ENCODE assay signal across 23 cellular contexts in the genomic region with DNA sequence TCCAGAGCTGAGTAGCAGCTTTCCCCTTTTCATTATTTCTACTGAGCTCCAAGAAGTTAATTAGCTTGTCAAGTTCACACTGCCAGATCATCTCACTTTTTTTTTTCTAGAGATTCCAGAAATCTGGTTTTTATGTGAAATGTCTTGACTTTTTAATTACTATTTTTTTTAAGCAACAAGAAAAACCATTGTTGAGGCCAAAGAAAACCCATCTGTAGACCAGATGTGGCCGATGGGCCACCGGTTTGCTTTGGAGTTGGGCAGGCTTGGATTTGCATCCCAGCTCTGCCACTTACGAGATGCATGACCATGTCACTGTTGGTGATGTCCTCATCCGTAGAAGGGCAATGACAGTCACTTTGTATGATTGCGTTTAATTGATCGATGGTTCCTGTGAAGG. TPM values are rescaled to one million over a fixed set of nuclear protein-coding genes. Genes with fewer than 3 reads are reported as not detected.
DNase-seq lines count a peak whose midpoint lies in the region; ATAC-seq, FAIRE-seq and TF ChIP-seq lines count a peak whose summit lies in the region.
"Had no signal": no experiment of that assay in that cellular context is flagged by ENCODE, and none has a peak within 500 bp of the region (broad histone marks: within the 10 kb centered on the region; RNA-seq: fewer than 3 reads in every experiment).

No MANE protein-coding gene starts in this region.

- no peak overlapping the region for H3K27ac Mint-ChIP-seq in nephron progenitor cell
- H3K27ac Mint-ChIP-seq: CD4-positive, alpha-beta T cell; CD8-positive, alpha-beta memory T cell; GM23338 had no signal

- no peak for DNase-seq in SK-N-SH
- peak; percentile 22 for DNase-seq in fibroblast of gingiva (ENCODE audit: low read depth)
- no peak for DNase-seq in DMS79 (lab: John Stamatoyannopoulos, UW)
- no peak for DNase-seq in T-helper 2 cell
- DNase-seq in nephron progenitor cell = no peak
- DNase-seq: AML-193; BE2C; CD4-positive, alpha-beta T cell; CD8-positive, alpha-beta memory T cell; DMS 273 treated with DMSO at 0.1 percent for 48 hours; DMS79 treated with DMSO at 0.1 percent for 48 hours; GF-D8 had no signal

- H3K4me1 ChIP-seq in SK-N-SH (ENCODE audit: control insufficient read depth in 1 of 2, insufficient read depth in 2 of 2, low read depth in 1 of 2, low read length in 1 of 2) = no peaks in the 10 kb centered on the region
- H3K4me1 ChIP-seq: BE2C, HAP-1 had no signal

- H3K27ac ChIP-seq in SK-N-SH (ENCODE audit: low read depth in 2 of 2, low read length in 1 of 2) = no peak overlapping the region
- H3K27ac ChIP-seq: 22Rv1; BLaER1 treated with 17β-estradiol and CSF1 and Interleukin-3, amounts not matched to agents 10 nM and 100 nM had no signal

- POLR2A ChIA-PET in SK-N-SH (lab: Yijun Ruan, JAX) = no interaction called here

- H3K36me3 ChIP-seq in SK-N-SH (replicated peaks in 1 of 2; ENCODE audit: control insufficient read depth in 1 of 2, insufficient read depth in 2 of 2, low read length in 1 of 2) = no peaks in the 10 kb centered on the region
- H3K36me3 ChIP-seq: BE2C; BLaER1 treated with 17β-estradiol and CSF1 and Interleukin-3, amounts not matched to agents 10 nM and 100 nM; HAP-1 had no signal

- H3K36me3 Mint-ChIP-seq in nephron progenitor cell (ENCODE audit: low read depth) = no peaks in the 10 kb centered on the region
- H3K36me3 Mint-ChIP-seq: CD14-positive monocyte; CD8-positive, alpha-beta memory T cell had no signal

- CTCF ChIA-PET in SK-N-SH (lab: Yijun Ruan, JAX) = interaction anchor here (0.6 kb wide), 1 partner anchor 9 kb away, joined by 3 read pairs; no protein-coding TSS in a partner anchor

- H3K27me3 ChIP-seq in SK-N-SH (ENCODE audit: insufficient read depth) = no peaks in the 10 kb centered on the region
- H3K27me3 ChIP-seq: BE2C; BLaER1 treated with 17β-estradiol and CSF1 and Interleukin-3, amounts not matched to agents 10 nM and 100 nM had no signal

- no peaks in the 10 kb centered on the region for H3K27me3 Mint-ChIP-seq in nephron progenitor cell (ENCODE audit: low read depth, poor library complexity)
- H3K27me3 Mint-ChIP-seq: CD4-positive, alpha-beta T cell had no signal

- H3K9me2 ChIP-seq in SK-N-SH = no peaks in the 10 kb centered on the region

- no peak overlapping the region for H3K9ac ChIP-seq in SK-N-SH
- H3K9ac ChIP-seq: BLaER1 treated with 17β-estradiol and CSF1 and Interleukin-3, amounts not matched to agents 10 nM and 100 nM had no signal

- H3K4me3 ChIP-seq in SK-N-SH (ENCODE audit: low read depth in 2 of 2, low read length in 1 of 2) = no peak overlapping the region
- H3K4me3 ChIP-seq: BLaER1 treated with 17β-estradiol and CSF1 and Interleukin-3, amounts not matched to agents 10 nM and 100 nM; GM23338; HAP-1 had no signal

- H3K4me2 ChIP-seq in SK-N-SH = no peak overlapping the region
- H3K4me2 ChIP-seq: BLaER1 treated with 17β-estradiol and CSF1 and Interleukin-3, amounts not matched to agents 10 nM and 100 nM; GM23338 had no signal

- no peak for TF ChIP-seq EP300 in SK-N-SH (IDR thresholded peaks at IDR 0.05; ENCODE audit: borderline replicate concordance in 1 of 2, low read depth in 1 of 2, low read length in 1 of 2)

- no peak for ATAC-seq in SK-N-SH treated with all-trans-retinoic acid at 6 μM for 48 hours
- ATAC-seq in GM21619 (IDR thresholded peaks at IDR 0.05; ENCODE audit: unreplicated experiment) = no peak
- ATAC-seq: GM23338 had no signal

- 51% methylated on average over 6 of the region's 6 CpGs for WGBS in SK-N-SH (ENCODE audit: low lambda C conversion rate)

- H4K20me1 ChIP-seq in SK-N-SH (ENCODE audit: insufficient read depth) = no peaks in the 10 kb centered on the region
- H4K20me1 ChIP-seq: BLaER1 treated with 17β-estradiol and CSF1 and Interleukin-3, amounts not matched to agents 10 nM and 100 nM had no signal

- TF ChIP-seq CTCF in SK-N-SH (IDR thresholded peaks at IDR 0.05) (no peak), nephron progenitor cell (IDR thresholded peaks at IDR 0.05) (no peak)

- TF ChIP-seq RAD21 in SK-N-SH (IDR thresholded peaks at IDR 0.05; ENCODE audit: low read length) = no peak

- H3K9me3 Mint-ChIP-seq in nephron progenitor cell = peaks cover 21% of the 10 kb centered on the region

- no peaks in the 10 kb centered on the region for H3F3A ChIP-seq in SK-N-SH (replicated peaks; ENCODE audit: insufficient read depth)

- no peak overlapping the region for H3K4me3 Mint-ChIP-seq in nephron progenitor cell
- H3K4me3 Mint-ChIP-seq: CD14-positive monocyte; CD4-positive, alpha-beta T cell; CD8-positive, alpha-beta memory T cell; GM23338 had no signal

- H3K9me3 ChIP-seq in SK-N-SH = no peaks in the 10 kb centered on the region
- H3K9me3 ChIP-seq: BE2C, HAP-1 had no signal

- H2AFZ ChIP-seq in SK-N-SH (ENCODE audit: low read depth) = no peak overlapping the region
- H2AFZ ChIP-seq: GM23338 had no signal

- peak; percentile 94 for FAIRE-seq in endometrium (lab: Jason Lieb, UNC)
- FAIRE-seq: D721Med, GM12892, H54 had no signal

- peaks cover 5% of the 10 kb centered on the region for H3K4me1 Mint-ChIP-seq in nephron progenitor cell
- H3K4me1 Mint-ChIP-seq: CD14-positive monocyte, GM23338 had no signal

- no peaks in the 10 kb centered on the region for H3K79me2 ChIP-seq in SK-N-SH (ENCODE audit: insufficient read depth)

TF ChIP-seq in SK-N-SH treated with all-trans-retinoic acid at 6 μM for 48 hours, 23 proteins besides CTCF, POLR2A, EP300 and RAD21:
- TF ChIP-seq TCF4 (CRISPR knock-in tag; IDR thresholded peaks at IDR 0.05; ENCODE audit: borderline replicate concordance) (0 out of 2 replicates have a peak, but pooled peaks have one; percentile 24), ARNTL (CRISPR knock-in tag; IDR thresholded peaks at IDR 0.05; ENCODE audit: borderline replicate concordance, low read depth) (no peak)

TF ChIP-seq in SK-N-SH, 30 proteins besides CTCF, POLR2A, EP300 and RAD21:
- TF ChIP-seq MEF2A (IDR thresholded peaks at IDR 0.05; ENCODE audit: borderline replicate concordance, low read depth) = no peak

RNA-seq across cellular contexts. Expression of gene MRTFB, which starts 34.2 kb away (rescaled TPM):
- 3.3 and 4.6 TPM in 2 replicates for polyA plus RNA-seq in SK-N-SH (2012; rRNA removed)
- 4.1 and 4.5 TPM in 2 replicates for polyA plus RNA-seq in SK-N-SH (2012; cell fraction: cytosol; rRNA removed)
- 13.6 and 18.2 TPM in 2 replicates for polyA plus RNA-seq in SK-N-SH (2012; cell fraction: nucleus; rRNA removed)
